Comparison of ENCODE assay signal across 12 cellular contexts in the genomic region with DNA sequence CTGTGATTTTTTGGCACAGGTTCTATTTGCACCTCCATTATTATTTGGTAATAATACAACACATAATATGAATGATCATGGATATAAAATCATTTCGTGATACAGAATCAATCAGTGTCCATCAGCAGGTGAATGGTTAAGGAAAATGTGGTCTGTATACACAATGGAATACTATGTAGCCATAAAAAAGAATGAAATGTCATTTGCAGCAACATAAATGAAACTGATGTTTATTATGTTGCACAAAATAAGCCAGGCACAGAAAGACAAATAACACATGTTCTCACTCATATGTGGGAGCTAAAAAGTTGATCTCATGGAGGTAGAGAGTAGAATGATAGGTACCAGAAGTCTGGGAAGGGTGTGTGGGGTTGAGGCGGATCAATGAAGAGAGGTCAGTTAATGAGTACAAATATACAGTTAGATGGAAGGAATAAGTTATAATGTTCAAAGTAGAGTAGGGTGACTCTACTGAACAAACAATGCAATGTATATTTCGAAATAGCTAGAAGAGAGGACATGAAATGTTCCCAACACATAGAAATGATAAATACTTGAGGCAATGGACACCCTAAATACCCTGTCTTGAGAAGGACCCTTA. TPM values are rescaled to one million over a fixed set of nuclear protein-coding genes. Genes with fewer than 3 reads are reported as not detected.
A peak's percentile ranks its signal among the peaks of the same experiment; 100 is the strongest.
DNase-seq lines count a peak whose midpoint lies in the region; ATAC-seq and TF ChIP-seq lines count a peak whose summit lies in the region.
"Had no signal": no experiment of that assay in that cellular context is flagged by ENCODE, and none has a peak within 500 bp of the region (broad histone marks: within the 10 kb centered on the region; RNA-seq: fewer than 3 reads in every experiment).

No MANE protein-coding gene starts in this region.

- H3K4me3 ChIP-seq in CD8-positive, alpha-beta T cell (ENCODE audit: low read depth, low read length) = no peak overlapping the region
- H3K4me3 ChIP-seq in HEK293 (ENCODE audit: low read depth, low read length) (no peak overlapping the region), psoas muscle (no peak overlapping the region)

- H3K27me3 ChIP-seq in CD8-positive, alpha-beta T cell (ENCODE audit: insufficient read depth, low read length) = no peaks in the 10 kb centered on the region
- H3K27me3 ChIP-seq in psoas muscle (ENCODE audit: insufficient read depth in 3 of 3, low read length in 2 of 3) = no peaks in the 10 kb centered on the region
- H3K27me3 ChIP-seq: body of pancreas had no signal

- H3K4me3 Mint-ChIP-seq in CD8-positive, alpha-beta T cell = peak overlapping the region; percentile 86
- peak overlapping the region; percentile 72 for H3K4me3 Mint-ChIP-seq in activated naive CD8-positive, alpha-beta T cell treated with anti-CD3 and anti-CD28 coated beads, Interleukin-2, amount 50 U/mL, for 24 hours
- peak overlapping the region; percentile 80 for H3K4me3 Mint-ChIP-seq in mesothelial cell of epicardium

- no peaks in the 10 kb centered on the region for H3K9me3 ChIP-seq in CD8-positive, alpha-beta T cell (ENCODE audit: low read length)
- H3K9me3 ChIP-seq in HEK293 (ENCODE audit: control insufficient read depth, insufficient read depth, low read depth, low read length) = no peaks in the 10 kb centered on the region
- H3K9me3 ChIP-seq in psoas muscle = no peaks in the 10 kb centered on the region
- H3K9me3 ChIP-seq: body of pancreas had no signal

- TF ChIP-seq CTCF in CD8-positive, alpha-beta T cell (IDR thresholded peaks at IDR 0.05) = no peak
- TF ChIP-seq CTCF in HEK293 (tag by site-specific recombination; IDR thresholded peaks at IDR 0.05) (no peak), mesothelial cell of epicardium (IDR thresholded peaks at IDR 0.05; ENCODE audit: unreplicated experiment) (no peak), psoas muscle (IDR thresholded peaks at IDR 0.05) (no peak), GM20000 (IDR thresholded peaks at IDR 0.05; ENCODE audit: extremely low read depth, missing control alignments) (no peak)

- H3K36me3 ChIP-seq in CD8-positive, alpha-beta T cell (ENCODE audit: insufficient read depth, low read length) = no peaks in the 10 kb centered on the region
- H3K36me3 ChIP-seq in HEK293 (ENCODE audit: control insufficient read depth in 2 of 2, insufficient read depth in 1 of 2, low read length in 2 of 2) (no peaks in the 10 kb centered on the region), psoas muscle (ENCODE audit: insufficient read depth in 1 of 2, low read depth in 1 of 2) (no peaks in the 10 kb centered on the region)

- H3K27me3 Mint-ChIP-seq in CD8-positive, alpha-beta T cell (ENCODE audit: low read depth) = no peaks in the 10 kb centered on the region
- H3K27me3 Mint-ChIP-seq in activated naive CD8-positive, alpha-beta T cell treated with anti-CD3 and anti-CD28 coated beads, Interleukin-2, amount 50 U/mL, for 24 hours = peaks cover 11% of the 10 kb centered on the region
- no peaks in the 10 kb centered on the region for H3K27me3 Mint-ChIP-seq in mesothelial cell of epicardium (ENCODE audit: low read depth)

- intact Hi-C loops in CD8-positive, alpha-beta T cell (cut with DNase I, micrococcal nuclease) = no loop called here
- intact Hi-C loops in psoas muscle (cut with DNase I) = no loop called here

- H3K4me1 ChIP-seq in CD8-positive, alpha-beta T cell (ENCODE audit: insufficient read depth, low read length) = no peaks in the 10 kb centered on the region
- no peaks in the 10 kb centered on the region; the same call in 1 of the 2 replicates for H3K4me1 ChIP-seq in HEK293 (ENCODE audit: control insufficient read depth, insufficient read depth, low read length)
- no peaks in the 10 kb centered on the region for H3K4me1 ChIP-seq in psoas muscle
- H3K4me1 ChIP-seq: body of pancreas had no signal

- H3K9me3 Mint-ChIP-seq in CD8-positive, alpha-beta T cell = no peaks in the 10 kb centered on the region
- no peaks in the 10 kb centered on the region for H3K9me3 Mint-ChIP-seq in activated naive CD8-positive, alpha-beta T cell treated with anti-CD3 and anti-CD28 coated beads, Interleukin-2, amount 50 U/mL, for 24 hours
- H3K9me3 Mint-ChIP-seq in mesothelial cell of epicardium = peaks cover 6% of the 10 kb centered on the region

- POLR2A ChIA-PET in CD8-positive, alpha-beta T cell (lab: Charles Lee) = no interaction called here
- POLR2A ChIA-PET in HEK293 (lab: Yijun Ruan, JAX) = no interaction called here

- 78 to 93% (median 90%) methylated on average over 3 of the region's 3 CpGs for WGBS in psoas muscle, 3 donors

- DNase-seq in CD8-positive, alpha-beta T cell = no peak
- DNase-seq in activated naive CD8-positive, alpha-beta T cell treated with anti-CD3 and anti-CD28 coated beads, Interleukin-2, amount 50 U/mL, for 24 hours = no peak
- DNase-seq in mesothelial cell of epicardium (ENCODE audit: low spot score in 2 of 2, unreplicated experiment in 2 of 2) = no peak
- DNase-seq in psoas muscle = no peak
- DNase-seq in cerebellar nuclear complex (lab: John Stamatoyannopoulos, UW) = no peak
- no peak for DNase-seq in GM20000 (ENCODE audit: low spot score)
- no peak for DNase-seq in HUDEP-2 (lab: John Stamatoyannopoulos, UW; ENCODE audit: unreplicated experiment in 76 of 76)
- DNase-seq: Kasumi-1, left colon, NCI-H187 treated with DMSO at 0.1 percent for 48 hours had no signal

- no peaks in the 10 kb centered on the region for H3K36me3 Mint-ChIP-seq in CD8-positive, alpha-beta T cell
- H3K36me3 Mint-ChIP-seq in activated naive CD8-positive, alpha-beta T cell treated with anti-CD3 and anti-CD28 coated beads, Interleukin-2, amount 50 U/mL, for 24 hours (ENCODE audit: low read depth) = no peaks in the 10 kb centered on the region
- no peaks in the 10 kb centered on the region for H3K36me3 Mint-ChIP-seq in mesothelial cell of epicardium

- H3K27ac ChIP-seq in CD8-positive, alpha-beta T cell (ENCODE audit: low read depth, low read length) = no peak overlapping the region
- H3K27ac ChIP-seq in HEK293 (ENCODE audit: extremely low read depth, low read depth, low read length) = no peak overlapping the region
- H3K27ac ChIP-seq in psoas muscle = no peak overlapping the region

- CTCF ChIA-PET in CD8-positive, alpha-beta T cell (lab: Charles Lee) = no interaction called here
- CTCF ChIA-PET in HEK293 (lab: Yijun Ruan, JAX) = no interaction called here

- no peak overlapping the region for H3K27ac Mint-ChIP-seq in CD8-positive, alpha-beta T cell
- no peak overlapping the region for H3K27ac Mint-ChIP-seq in activated naive CD8-positive, alpha-beta T cell treated with anti-CD3 and anti-CD28 coated beads, Interleukin-2, amount 50 U/mL, for 24 hours
- no peak overlapping the region for H3K27ac Mint-ChIP-seq in mesothelial cell of epicardium

- H3K4me1 Mint-ChIP-seq in CD8-positive, alpha-beta T cell (ENCODE audit: low read depth) = peaks cover 8% of the 10 kb centered on the region
- H3K4me1 Mint-ChIP-seq in activated naive CD8-positive, alpha-beta T cell treated with anti-CD3 and anti-CD28 coated beads, Interleukin-2, amount 50 U/mL, for 24 hours = peaks cover 8% of the 10 kb centered on the region
- H3K4me1 Mint-ChIP-seq in mesothelial cell of epicardium = peaks cover 15% of the 10 kb centered on the region

- no peak for ATAC-seq in CD8-positive, alpha-beta T cell
- no peak for ATAC-seq in activated naive CD8-positive, alpha-beta T cell treated with anti-CD3 and anti-CD28 coated beads, Interleukin-2, amount 50 U/mL, for 24 hours
- ATAC-seq in psoas muscle = no peak
- ATAC-seq: left colon had no signal

TF ChIP-seq in HEK293, 187 proteins besides CTCF, POLR2A, EP300 and RAD21 (continues in another document):
- TF ChIP-seq, protein P1, sequence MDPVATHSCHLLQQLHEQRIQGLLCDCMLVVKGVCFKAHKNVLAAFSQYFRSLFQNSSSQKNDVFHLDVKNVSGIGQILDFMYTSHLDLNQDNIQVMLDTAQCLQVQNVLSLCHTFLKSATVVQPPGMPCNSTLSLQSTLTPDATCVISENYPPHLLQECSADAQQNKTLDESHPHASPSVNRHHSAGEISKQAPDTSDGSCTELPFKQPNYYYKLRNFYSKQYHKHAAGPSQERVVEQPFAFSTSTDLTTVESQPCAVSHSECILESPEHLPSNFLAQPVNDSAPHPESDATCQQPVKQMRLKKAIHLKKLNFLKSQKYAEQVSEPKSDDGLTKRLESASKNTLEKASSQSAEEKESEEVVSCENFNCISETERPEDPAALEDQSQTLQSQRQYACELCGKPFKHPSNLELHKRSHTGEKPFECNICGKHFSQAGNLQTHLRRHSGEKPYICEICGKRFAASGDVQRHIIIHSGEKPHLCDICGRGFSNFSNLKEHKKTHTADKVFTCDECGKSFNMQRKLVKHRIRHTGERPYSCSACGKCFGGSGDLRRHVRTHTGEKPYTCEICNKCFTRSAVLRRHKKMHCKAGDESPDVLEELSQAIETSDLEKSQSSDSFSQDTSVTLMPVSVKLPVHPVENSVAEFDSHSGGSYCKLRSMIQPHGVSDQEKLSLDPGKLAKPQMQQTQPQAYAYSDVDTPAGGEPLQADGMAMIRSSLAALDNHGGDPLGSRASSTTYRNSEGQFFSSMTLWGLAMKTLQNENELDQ (tag by site-specific recombination; IDR thresholded peaks at IDR 0.05; ENCODE audit: low read depth) = no peak
- TF ChIP-seq ZNF335 (tag by site-specific recombination; conservative IDR thresholded peaks at IDR 0.05) (no peak), ZNF580 (tag by site-specific recombination; IDR thresholded peaks at IDR 0.05) (peak; percentile 85; the same call in 1 of the 2 replicates)

RNA-seq across cellular contexts. Expression of gene SMARCA1, which starts 1.1 kb away (rescaled TPM):
- total RNA-seq in CD8-positive, alpha-beta T cell = under 1 TPM; 0.35 to 0.39 TPM
- 116 TPM in 3 replicates for total RNA-seq in mesothelial cell of epicardium
- total RNA-seq in psoas muscle = 10 to 100 TPM; 14.2 to 29.3 (median 21.5) TPM
- 10 to 100 TPM in 1 of 3 donors, 1 to 10 TPM in 2; 8.5 to 13.6 (median 9.3) TPM for polyA plus RNA-seq in psoas muscle

RNA-seq across cellular contexts. Expression of gene OCRL, which starts 15.7 kb away (rescaled TPM):
- 1 to 10 TPM; 1.7 to 2.1 TPM for total RNA-seq in CD8-positive, alpha-beta T cell
- 46.7 to 49.0 TPM (median 48.9 TPM) in 3 replicates for total RNA-seq in mesothelial cell of epicardium
- 10 to 100 TPM in 3 of 4 donors, 1 to 10 TPM in 1; 9.0 to 14.8 (median 11.3) TPM for total RNA-seq in psoas muscle
- 10 to 100 TPM in 1 of 3 donors, 1 to 10 TPM in 2; 5.1 to 11.3 (median 5.2) TPM for polyA plus RNA-seq in psoas muscle

Comparison
In these comparisons a context has a peak if more than half of its experiments do, and no peak if none do; other contexts are left out.
1. RNA of gene SMARCA1, which starts 1.1 kb away (total RNA-seq): 116 TPM in mesothelial cell of epicardium and 14.2 to 29.3 TPM in psoas muscle; 0.35 to 0.39 TPM in CD8-positive, alpha-beta T cell; every median in the first group is over 10 times any median in the second.
2. Peak in every context shown above with its lines, with median percentiles within 50 percentile points of each other: H3K4me3 Mint-ChIP-seq.